26 cellular contexts compared by ENCODE assay signal in genomic region chr3:50139308-50139707, GRCh38. TPM values are rescaled to one million over a fixed set of nuclear protein-coding genes. Genes with fewer than 3 reads are reported as not detected.
A peak's percentile ranks its signal among the peaks of the same experiment; 100 is the strongest.
DNase-seq lines count a peak whose midpoint lies in the region; ATAC-seq lines count a peak whose summit lies in the region.
"Had no signal": no experiment of that assay in that cellular context is flagged by ENCODE, and none has a peak within 500 bp of the region (broad histone marks: within the 10 kb centered on the region; RNA-seq: fewer than 3 reads in every experiment).

No MANE protein-coding gene starts in this region.

- intact Hi-C loops in activated naive CD4-positive, alpha-beta T cell treated with anti-CD3 and anti-CD28 coated beads for 36 hours (cut with micrococcal nuclease) = no loop called here

- H3K36me3 ChIP-seq in BLaER1 (no peaks in the 10 kb centered on the region), HUES64 (ENCODE audit: insufficient read depth, low read length) (no peaks in the 10 kb centered on the region), mesendoderm (ENCODE audit: control insufficient read depth, insufficient read depth, low read length) (no peaks in the 10 kb centered on the region)
- H3K36me3 ChIP-seq: heart right ventricle, neutrophil had no signal

- H3K4me1 Mint-ChIP-seq in activated T-helper 17 cell treated with anti-CD3 and anti-CD28 coated beads, Interleukin-2, amount 50 U/mL, for 72 hours = peaks cover 8% of the 10 kb centered on the region
- peaks cover 10% of the 10 kb centered on the region for H3K4me1 Mint-ChIP-seq in activated naive CD4-positive, alpha-beta T cell treated with anti-CD3 and anti-CD28 coated beads for 36 hours (ENCODE audit: low read depth)

- H3K23ac ChIP-seq in mesendoderm (ENCODE audit: low read length) = peak overlapping the region; percentile 51

- no peak for ATAC-seq in activated T-helper 17 cell treated with anti-CD3 and anti-CD28 coated beads, Interleukin-2, amount 50 U/mL, for 72 hours (replicated peaks)
- no peak for ATAC-seq in GM21619 (IDR thresholded peaks at IDR 0.05; ENCODE audit: unreplicated experiment)

- H2BK120ac ChIP-seq in mesendoderm (ENCODE audit: low read depth, low read length) = peak overlapping the region; percentile 63

- WGBS in HUES64 = 35% methylated on average over 6 of the region's 6 CpGs
- no CpG with 5 or more reads among the region's 6 CpGs for WGBS in mesendoderm (ENCODE audit: extremely low coverage, insufficient coverage, low lambda C conversion rate)

- peak overlapping the region; percentile 68 for H3K27ac ChIP-seq in BLaER1
- no peak overlapping the region; the same call in 1 of the 2 replicates for H3K27ac ChIP-seq in HUES64 (ENCODE audit: low read depth, low read length)
- peak overlapping the region; percentile 25 for H3K27ac ChIP-seq in mesendoderm (ENCODE audit: low read depth, low read length)
- H3K27ac ChIP-seq: heart right ventricle, neutrophil, testis had no signal

- H3K4me1 ChIP-seq in BLaER1 (peaks cover 54% of the 10 kb centered on the region), HUES64 (ENCODE audit: insufficient read depth, low read length) (peaks cover 24% of the 10 kb centered on the region), mesendoderm (ENCODE audit: control insufficient read depth, low read depth, low read length) (peaks cover 26% of the 10 kb centered on the region)
- H3K4me1 ChIP-seq: testis had no signal

- no peaks in the 10 kb centered on the region for H3K79me1 ChIP-seq in mesendoderm (ENCODE audit: low read length)

- no peaks in the 10 kb centered on the region for H4K20me1 ChIP-seq in BLaER1

- H4K5ac ChIP-seq in mesendoderm (ENCODE audit: low read length) = no peak overlapping the region

- no peaks in the 10 kb centered on the region for H3K27me3 ChIP-seq in BLaER1
- no peaks in the 10 kb centered on the region for H3K27me3 ChIP-seq in HUES64 (ENCODE audit: insufficient read depth, low read length)
- H3K27me3 ChIP-seq in mesendoderm (ENCODE audit: insufficient read depth, low read length, poor library complexity) = no peaks in the 10 kb centered on the region
- H3K27me3 ChIP-seq: heart right ventricle, testis had no signal

- no peaks in the 10 kb centered on the region for H3K27me3 Mint-ChIP-seq in activated T-helper 17 cell treated with anti-CD3 and anti-CD28 coated beads, Interleukin-2, amount 50 U/mL, for 72 hours
- H3K27me3 Mint-ChIP-seq in activated naive CD4-positive, alpha-beta T cell treated with anti-CD3 and anti-CD28 coated beads for 36 hours (ENCODE audit: low read depth) = peaks cover 2% of the 10 kb centered on the region

- H3K4me3 ChIP-seq in BLaER1 (0 out of 2 replicates have a peak overlapping the region, but pooled peaks have one; percentile 1), HUES64 (ENCODE audit: low read length) (peak overlapping the region; percentile 30), mesendoderm (ENCODE audit: low read length) (no peak overlapping the region)
- H3K4me3 ChIP-seq: heart right ventricle, skin epidermis, testis had no signal

- peak overlapping the region; percentile 100 for H2BK5ac ChIP-seq in mesendoderm (ENCODE audit: low read length)

- H4K8ac ChIP-seq in mesendoderm (ENCODE audit: low read depth, low read length) = no peak overlapping the region

- H3K4me2 ChIP-seq in BLaER1 (peak overlapping the region; percentile 86), mesendoderm (ENCODE audit: low read length) (peak overlapping the region; percentile 19)

- peak overlapping the region; percentile 54; the same call in 1 of the 2 replicates for H3K9ac ChIP-seq in BLaER1
- H3K9ac ChIP-seq in HUES64 (ENCODE audit: low read depth, low read length) = no peak overlapping the region
- H3K9ac ChIP-seq in mesendoderm (ENCODE audit: low read length) = peak overlapping the region; percentile 44

- H2BK15ac ChIP-seq in mesendoderm (replicated peaks; ENCODE audit: low read depth) = no peak overlapping the region

- H3K9me3 ChIP-seq in BLaER1 = no peaks in the 10 kb centered on the region
- H3K9me3 ChIP-seq in HUES64 (ENCODE audit: insufficient read depth, low read depth, low read length) = no peaks in the 10 kb centered on the region
- H3K9me3 ChIP-seq: heart right ventricle, neutrophil, testis had no signal

- peak overlapping the region; percentile 96 for H3K4ac ChIP-seq in mesendoderm (ENCODE audit: low read depth, low read length)

- CTCF ChIA-PET in activated naive CD4-positive, alpha-beta T cell treated with anti-CD3 and anti-CD28 coated beads for 36 hours (lab: Charles Lee) = no interaction called here

- H3K79me2 ChIP-seq in mesendoderm (ENCODE audit: control insufficient read depth, insufficient read depth, low read length) = no peaks in the 10 kb centered on the region

- H3K56ac ChIP-seq in mesendoderm (ENCODE audit: low read length) = peak overlapping the region; percentile 77

- peak overlapping the region; percentile 46 for H3K18ac ChIP-seq in mesendoderm (ENCODE audit: low read length)

- DNase-seq in mesendoderm (peak; percentile 74), cerebellar cortex (ENCODE audit: low spot score) (no peak), amygdala (lab: John Stamatoyannopoulos, UW) (no peak)
- DNase-seq in activated naive CD4-positive, alpha-beta T cell treated with anti-CD3 and anti-CD28 coated beads for 36 hours = no peak
- DNase-seq: activated naive CD4-positive, alpha-beta T cell treated with anti-CD3 and anti-CD28 coated beads, Interleukin-2, amount 10 ng/mL, durations not matched to agents 7 days and 5 days; activated T-cell treated with anti-CD3 and anti-CD28 coated beads, Interleukin-2, amount 50 U/mL, for 4 hours; aorta; CD4-positive, CD25-positive, alpha-beta regulatory T cell; cerebellar nuclear complex; DMS153; GF-D8; HCEC 1CT; heart right ventricle; NCI-H1105; NCI-H2107; SHP77; stimulated activated naive CD4-positive, alpha-beta T cell; testis had no signal

- H3K27ac Mint-ChIP-seq in activated T-helper 17 cell treated with anti-CD3 and anti-CD28 coated beads, Interleukin-2, amount 50 U/mL, for 72 hours = peak overlapping the region; percentile 68
- H3K27ac Mint-ChIP-seq in activated naive CD4-positive, alpha-beta T cell treated with anti-CD3 and anti-CD28 coated beads for 36 hours = no peak overlapping the region
- H3K27ac Mint-ChIP-seq: activated naive CD4-positive, alpha-beta T cell treated with anti-CD3 and anti-CD28 coated beads, Interleukin-2, amount 10 ng/mL, durations not matched to agents 7 days and 5 days; CD4-positive, CD25-positive, alpha-beta regulatory T cell had no signal

- H3K4me3 Mint-ChIP-seq in activated T-helper 17 cell treated with anti-CD3 and anti-CD28 coated beads, Interleukin-2, amount 50 U/mL, for 72 hours = no peak overlapping the region
- no peak overlapping the region for H3K4me3 Mint-ChIP-seq in activated naive CD4-positive, alpha-beta T cell treated with anti-CD3 and anti-CD28 coated beads for 36 hours
- H3K4me3 Mint-ChIP-seq: activated naive CD4-positive, alpha-beta T cell treated with anti-CD3 and anti-CD28 coated beads, Interleukin-2, amount 10 ng/mL, durations not matched to agents 7 days and 5 days; activated T-cell treated with anti-CD3 and anti-CD28 coated beads, Interleukin-2, amount 50 U/mL, for 4 hours; CD4-positive, CD25-positive, alpha-beta regulatory T cell had no signal

- H3K9me3 Mint-ChIP-seq in activated T-helper 17 cell treated with anti-CD3 and anti-CD28 coated beads, Interleukin-2, amount 50 U/mL, for 72 hours = no peaks in the 10 kb centered on the region
- no peaks in the 10 kb centered on the region for H3K9me3 Mint-ChIP-seq in activated naive CD4-positive, alpha-beta T cell treated with anti-CD3 and anti-CD28 coated beads for 36 hours
- H3K9me3 Mint-ChIP-seq: activated naive CD4-positive, alpha-beta T cell treated with anti-CD3 and anti-CD28 coated beads, Interleukin-2, amount 10 ng/mL, durations not matched to agents 7 days and 5 days; activated T-cell treated with anti-CD3 and anti-CD28 coated beads, Interleukin-2, amount 50 U/mL, for 4 hours; CD4-positive, CD25-positive, alpha-beta regulatory T cell had no signal

- peak overlapping the region; percentile 99 for H2AK5ac ChIP-seq in mesendoderm (ENCODE audit: low read length)

- no peaks in the 10 kb centered on the region for H3K36me3 Mint-ChIP-seq in activated T-helper 17 cell treated with anti-CD3 and anti-CD28 coated beads, Interleukin-2, amount 50 U/mL, for 72 hours (ENCODE audit: low read depth)
- no peaks in the 10 kb centered on the region for H3K36me3 Mint-ChIP-seq in activated naive CD4-positive, alpha-beta T cell treated with anti-CD3 and anti-CD28 coated beads for 36 hours (ENCODE audit: low read depth)
- H3K36me3 Mint-ChIP-seq: activated naive CD4-positive, alpha-beta T cell treated with anti-CD3 and anti-CD28 coated beads, Interleukin-2, amount 10 ng/mL, durations not matched to agents 7 days and 5 days; CD4-positive, CD25-positive, alpha-beta regulatory T cell had no signal

RNA-seq across cellular contexts. Expression of gene SEMA3F, which starts 15.8 kb away (rescaled TPM):
- 15.5 TPM for polyA plus RNA-seq in HUES64 (2013, experiment 1 of 2)
- 28.2 TPM for polyA plus RNA-seq in HUES64 (2013, experiment 2 of 2)
- total RNA-seq in activated T-helper 17 cell treated with anti-CD3 and anti-CD28 coated beads, Interleukin-2, amount 50 U/mL, for 72 hours = 1 to 10 TPM in 1 of 2 donors, not detected in 1; 1.5 TPM
- polyA plus RNA-seq in mesendoderm (2013, experiment 1 of 2) = 24.7 TPM
- polyA plus RNA-seq in mesendoderm (2013, experiment 2 of 2) = 23.0 TPM
- total RNA-seq in activated naive CD4-positive, alpha-beta T cell treated with anti-CD3 and anti-CD28 coated beads for 36 hours = not detected
- polyA plus RNA-seq: CD4-positive, CD25-positive, alpha-beta regulatory T cell had no signal

RNA-seq across cellular contexts. Expression of gene RBM5, which starts 50.6 kb away (rescaled TPM):
- polyA plus RNA-seq in HUES64 (2013, experiment 1 of 2) = 65.4 TPM
- polyA plus RNA-seq in HUES64 (2013, experiment 2 of 2) = 75.9 TPM
- total RNA-seq in activated T-helper 17 cell treated with anti-CD3 and anti-CD28 coated beads, Interleukin-2, amount 50 U/mL, for 72 hours = 100 to 1,000 TPM; 146 to 167 TPM
- polyA plus RNA-seq in mesendoderm (2013, experiment 1 of 2) = 49.1 TPM
- 46.8 TPM for polyA plus RNA-seq in mesendoderm (2013, experiment 2 of 2)
- total RNA-seq in activated naive CD4-positive, alpha-beta T cell treated with anti-CD3 and anti-CD28 coated beads for 36 hours = 100 to 1,000 TPM; 124 to 129 TPM

RNA-seq across cellular contexts. Expression of gene GNAT1, which starts 52.1 kb away (rescaled TPM):
- not detected for polyA plus RNA-seq in HUES64 (2013, experiment 1 of 2)
- polyA plus RNA-seq in HUES64 (2013, experiment 2 of 2) = not detected
- total RNA-seq in activated T-helper 17 cell treated with anti-CD3 and anti-CD28 coated beads, Interleukin-2, amount 50 U/mL, for 72 hours = not detected
- 0.04 TPM for polyA plus RNA-seq in mesendoderm (2013, experiment 1 of 2)
- polyA plus RNA-seq in mesendoderm (2013, experiment 2 of 2) = 0.01 TPM
- total RNA-seq in activated naive CD4-positive, alpha-beta T cell treated with anti-CD3 and anti-CD28 coated beads for 36 hours = not detected
- total RNA-seq: activated T-cell treated with anti-CD3 and anti-CD28 coated beads, Interleukin-2, amount 50 U/mL, for 4 hours; aorta; CD4-positive, CD25-positive, alpha-beta regulatory T cell; heart right ventricle; lower leg skin; mucosa of gallbladder had no signal
- polyA plus RNA-seq: aorta; CD4-positive, CD25-positive, alpha-beta regulatory T cell; heart right ventricle had no signal
